ENCODE assay signal across 8 cellular contexts in genomic region chr1:156859523-156860112, GRCh38. TPM values are rescaled to one million over a fixed set of nuclear protein-coding genes. Genes with fewer than 3 reads are reported as not detected.
DNase-seq lines count a peak whose midpoint lies in the region; ATAC-seq and TF ChIP-seq lines count a peak whose summit lies in the region.

No MANE protein-coding gene starts in this region.

- TF ChIP-seq POLR2A in thyroid gland (IDR thresholded peaks at IDR 0.05), result no peak

- ATAC-seq in PC-3, result peak; percentile 60
- no peak for ATAC-seq in HG02623 (IDR thresholded peaks at IDR 0.05; ENCODE audit: unreplicated experiment)

- TF ChIP-seq CTCF in PC-3 (conservative IDR thresholded peaks at IDR 0.05; ENCODE audit: low read depth, low read length) (no peak), colonic mucosa (IDR thresholded peaks at IDR 0.05) (no peak), thyroid gland (IDR thresholded peaks at IDR 0.05) (no peak)

- H3K4me1 ChIP-seq in PC-3 (ENCODE audit: insufficient read depth, low read length) (peaks cover 22% of the 10 kb centered on the region), colonic mucosa (peaks cover 7% of the 10 kb centered on the region), muscle layer of colon (ENCODE audit: insufficient read depth, low read length) (peaks cover 16% of the 10 kb centered on the region), thyroid gland (peaks cover 19 to 26% of the 10 kb centered on the region in 2 donors)

- peak overlapping the region; percentile 92 for H3K4me2 ChIP-seq in PC-3 (ENCODE audit: low read length)

- CTCF ChIA-PET in PC-3 (lab: Charles Lee), result interaction anchor here (0.6 to 1.5 kb wide), 15 partner anchors 20 to 515 kb away, joined by 3 to 26 read pairs (median 4); partner anchors contain the start of genes METTL25B and PRCC

- 1 to 7% methylated on average over 15 to 21 of the region's 33 CpGs for WGBS in thyroid gland, 2 donors

- H3K79me2 ChIP-seq in PC-3 (ENCODE audit: low read length), result no peaks in the 10 kb centered on the region

- H3K27me3 ChIP-seq in PC-3 (ENCODE audit: low read length) (peaks cover 45% of the 10 kb centered on the region), colonic mucosa (peaks cover 43% of the 10 kb centered on the region), muscle layer of colon (ENCODE audit: control insufficient read depth in 1 of 2, insufficient read depth in 2 of 2, low read length in 2 of 2) (peaks cover 45 to 74% of the 10 kb centered on the region in 2 donors), thyroid gland (peaks cover 20% of the 10 kb centered on the region)

- peak overlapping the region; percentile 63 for H3K4me3 ChIP-seq in PC-3 (ENCODE audit: low read length)
- H3K4me3 ChIP-seq in colonic mucosa, result peak overlapping the region; percentile 27
- H3K4me3 ChIP-seq in muscle layer of colon (ENCODE audit: low read depth in 1 of 2, low read length in 2 of 2), result peak overlapping the region; percentile 42 to 60
- H3K4me3 ChIP-seq in thyroid gland (replicated peaks in 1 of 3), result peak overlapping the region in 1 of 3 donors; percentile 14

- intact Hi-C loops in PC-3 (cut with micrococcal nuclease), result loop anchor here (1.0 kb wide), 3 partner anchors 31 to 133 kb away; no protein-coding TSS in a partner anchor
- intact Hi-C loops in colonic mucosa (cut with DNase I), result loop anchor here (10.0 kb wide), 1 partner anchor 235 kb away; no protein-coding TSS in a partner anchor
- intact Hi-C loops in thyroid gland (cut with DNase I), result loop anchor here (5.0 kb wide), 1 partner anchor 62 kb away; no protein-coding TSS in a partner anchor

- H3K9me3 ChIP-seq in PC-3 (ENCODE audit: low read length) (no peaks in the 10 kb centered on the region), colonic mucosa (no peaks in the 10 kb centered on the region), muscle layer of colon (ENCODE audit: low read length) (no peaks in the 10 kb centered on the region), thyroid gland (no peaks in the 10 kb centered on the region)

- POLR2A ChIA-PET in PC-3 (lab: Charles Lee; ENCODE audit: unreplicated experiment), result interaction anchor here (0.5 to 0.6 kb wide), 2 partner anchors 31 to 37 kb away, joined by 4 to 7 read pairs; no protein-coding TSS in a partner anchor

- H3K36me3 ChIP-seq in PC-3 (ENCODE audit: low read depth, low read length) (no peaks in the 10 kb centered on the region), colonic mucosa (no peaks in the 10 kb centered on the region), muscle layer of colon (ENCODE audit: insufficient read depth, low read length) (no peaks in the 10 kb centered on the region), thyroid gland (no peaks in the 10 kb centered on the region)

- H3F3A ChIP-seq in PC-3 (ENCODE audit: low read length, unreplicated experiment), result no peaks in the 10 kb centered on the region

- no TSS peak for BruUV-seq in PC-3 (replicated peaks; lab: Mats Ljungman, UMichigan)

- no peaks in the 10 kb centered on the region for H4K20me1 ChIP-seq in PC-3 (ENCODE audit: low read length)

- no peaks in the 10 kb centered on the region for H3K9me2 ChIP-seq in PC-3 (replicated peaks; ENCODE audit: low read length)

- H3K27ac ChIP-seq in PC-3 (ENCODE audit: low read length) (no peak overlapping the region), colonic mucosa (no peak overlapping the region), muscle layer of colon (ENCODE audit: low read depth, low read length) (no peak overlapping the region), thyroid gland (no peak overlapping the region)

- peak; percentile 49 for DNase-seq in NCI-H2227 (lab: John Stamatoyannopoulos, UW; ENCODE audit: unreplicated experiment)
- DNase-seq in NCI-H2227 treated with DMSO at 0.1 percent for 48 hours (lab: John Stamatoyannopoulos, UW), result no peak
- DNase-seq in PC-3, result peak; percentile 35
- no peak for DNase-seq in colonic mucosa
- DNase-seq in HPDE6-E6E7 (ENCODE audit: extremely low spot score), result no peak
- DNase-seq in thyroid gland, result no peak

- H2AFZ ChIP-seq in PC-3 (ENCODE audit: low read length), result peak overlapping the region; percentile 78

- H3K9ac ChIP-seq in PC-3 (ENCODE audit: low read length), result no peak overlapping the region
- no peak overlapping the region for H3K9ac ChIP-seq in colonic mucosa (ENCODE audit: low read depth in 2 of 2, low read length in 2 of 2)
- no peak overlapping the region for H3K9ac ChIP-seq in muscle layer of colon (ENCODE audit: low read length)

RNA-seq across cellular contexts. Expression of gene INSRR, which starts 0.7 kb away (rescaled TPM):
- total RNA-seq in PC-3 (2014; rRNA removed) (not detected in 2 replicates), colonic mucosa (not detected), thyroid gland (not detected)

RNA-seq across cellular contexts. Expression of gene NTRK1, which starts 1.0 kb away (rescaled TPM):
- total RNA-seq in PC-3 (2014; rRNA removed), result 0.15 and 0.40 TPM in 2 replicates
- total RNA-seq in colonic mucosa, result 1 to 10 TPM in 1 of 2 donors, under 1 TPM in 1; 0.56 to 1.1 TPM
- total RNA-seq in thyroid gland, result 1 to 10 TPM in 1 of 4 donors, under 1 TPM in 3; 0.11 to 1.2 (median 0.63) TPM

RNA-seq across cellular contexts. Expression of gene PEAR1, which starts 33.9 kb away (rescaled TPM):
- total RNA-seq in PC-3 (2014; rRNA removed), result 10.3 and 11.9 TPM in 2 replicates
- 1 to 10 TPM; 2.5 to 3.5 TPM for total RNA-seq in colonic mucosa
- 10 to 100 TPM; 11.2 to 21.9 (median 14.4) TPM for total RNA-seq in thyroid gland

RNA-seq across cellular contexts. Expression of gene SH2D2A, which starts 43.0 kb away (rescaled TPM):
- total RNA-seq in PC-3 (2014; rRNA removed) (6.9 and 7.8 TPM in 2 replicates), colonic mucosa (1 to 10 TPM; 1.9 to 3.1 TPM), thyroid gland (1 to 10 TPM; 1.2 to 3.3 (median 2.0) TPM)

Comparison
In these comparisons a context has a peak if more than half of its experiments do, and no peak if none do; other contexts are left out.
1. DNase-seq: peak in NCI-H2227 (single experiment) and PC-3 (single experiment); none in NCI-H2227 treated with DMSO at 0.1 percent for 48 hours (single experiment), colonic mucosa (single experiment), HPDE6-E6E7 (single experiment) and thyroid gland (0 of 2).